In genomic region chr18:57831597-57832377, GRCh38 we compare ENCODE assay signal across 26 cellular contexts. TPM values are rescaled to one million over a fixed set of nuclear protein-coding genes. Genes with fewer than 3 reads are reported as not detected.
DNase-seq lines count a peak whose midpoint lies in the region; ATAC-seq and TF ChIP-seq lines count a peak whose summit lies in the region.
"Had no signal": no experiment of that assay in that cellular context is flagged by ENCODE, and none has a peak within 500 bp of the region (broad histone marks: within the 10 kb centered on the region; RNA-seq: fewer than 3 reads in every experiment).

No MANE protein-coding gene starts in this region.

- H3K36me3 ChIP-seq in CD8-positive, alpha-beta T cell (ENCODE audit: insufficient read depth, low read length) = no peaks in the 10 kb centered on the region
- H3K36me3 ChIP-seq: adrenal gland, left lung, stomach, tibial artery had no signal

- peak overlapping the region; percentile 46 for H3K4me3 Mint-ChIP-seq in CD8-positive, alpha-beta T cell
- H3K4me3 Mint-ChIP-seq in naive B cell = peak overlapping the region; percentile 57 to 86 (median 75)
- H3K4me3 Mint-ChIP-seq: brain had no signal

- CTCF ChIA-PET in CD8-positive, alpha-beta T cell (lab: Charles Lee) = no interaction called here

- POLR2A ChIA-PET in CD8-positive, alpha-beta T cell (lab: Charles Lee) = no interaction called here

- H3K9me3 Mint-ChIP-seq in CD8-positive, alpha-beta T cell = peaks cover 6% of the 10 kb centered on the region
- peaks cover 0 to 18% (median 9%) of the 10 kb centered on the region in 7 donors for H3K9me3 Mint-ChIP-seq in naive B cell

- H3K27me3 ChIP-seq in CD8-positive, alpha-beta T cell (ENCODE audit: insufficient read depth, low read length) = no peaks in the 10 kb centered on the region
- H3K27me3 ChIP-seq: adrenal gland, left lung, stomach, tibial artery had no signal

- no peak overlapping the region for H3K4me3 ChIP-seq in CD8-positive, alpha-beta T cell (ENCODE audit: low read depth, low read length)
- H3K4me3 ChIP-seq: adrenal gland, left lung, stomach, tibial artery had no signal

- peaks cover 27% of the 10 kb centered on the region for H3K4me1 Mint-ChIP-seq in CD8-positive, alpha-beta T cell (ENCODE audit: low read depth)
- H3K4me1 Mint-ChIP-seq in naive B cell = peaks cover 25 to 50% (median 33%) of the 10 kb centered on the region in 3 donors
- H3K4me1 Mint-ChIP-seq: brain had no signal

- no peaks in the 10 kb centered on the region for H3K9me3 ChIP-seq in CD8-positive, alpha-beta T cell (ENCODE audit: low read length)
- H3K9me3 ChIP-seq: adrenal gland, stomach, tibial artery had no signal

- peaks cover 5% of the 10 kb centered on the region for H3K4me1 ChIP-seq in CD8-positive, alpha-beta T cell (ENCODE audit: insufficient read depth, low read length)
- H3K4me1 ChIP-seq: tibial artery had no signal

- intact Hi-C loops in CD8-positive, alpha-beta T cell (cut with DNase I, micrococcal nuclease) = no loop called here

- H3K27me3 Mint-ChIP-seq in CD8-positive, alpha-beta T cell (ENCODE audit: low read depth) = peaks cover 7% of the 10 kb centered on the region
- H3K27me3 Mint-ChIP-seq in naive B cell = no peaks in the 10 kb centered on the region

- H3K36me3 Mint-ChIP-seq in CD8-positive, alpha-beta T cell = no peaks in the 10 kb centered on the region
- H3K36me3 Mint-ChIP-seq in naive B cell = peaks cover 0 to 19% of the 10 kb centered on the region in 2 donors
- H3K36me3 Mint-ChIP-seq: brain had no signal

- H3K27ac ChIP-seq in CD8-positive, alpha-beta T cell (ENCODE audit: low read depth, low read length) = no peak overlapping the region
- H3K27ac ChIP-seq: adrenal gland, left lung, stomach, tibial artery had no signal

- no peak for TF ChIP-seq CTCF in CD8-positive, alpha-beta T cell (IDR thresholded peaks at IDR 0.05)

- no peak for ATAC-seq in CD8-positive, alpha-beta T cell
- ATAC-seq in naive B cell (ENCODE audit: low read depth in 2 of 2) (peak; percentile 36 to 37), GM18505 (IDR thresholded peaks at IDR 0.05; ENCODE audit: unreplicated experiment) (no peak)
- ATAC-seq: left lung, Panc1 had no signal

- no peak for TF ChIP-seq POLR2A in GM18505 (IDR thresholded peaks at IDR 0.05; ENCODE audit: borderline replicate concordance, extremely low read depth, insufficient read depth, insufficient read length)

- DNase-seq in NOMO-1 treated with DMSO at 0.1 percent for 48 hours (lab: John Stamatoyannopoulos, UW; ENCODE audit: unreplicated experiment) (peak; percentile 6), NOMO-1 treated with dmso at 0.1 percent for 144 hours (lab: John Stamatoyannopoulos, UW; ENCODE audit: unreplicated experiment) (no peak), NAMALWA (ENCODE audit: low spot score) (peak; percentile 26), naive B cell (peak; percentile 11), SIG-M5 (lab: John Stamatoyannopoulos, UW) (no peak), DMS153 (lab: John Stamatoyannopoulos, UW) (no peak)
- no peak for DNase-seq in CD8-positive, alpha-beta T cell
- DNase-seq: 8988T; activated effector memory CD4-positive, alpha-beta T cell treated with anti-CD3 and anti-CD28 coated beads, Interleukin-2, amount 50 U/mL, for 16 hours; activated T-cell treated with anti-CD3 and anti-CD28 coated beads for 4 hours; adrenal gland; cerebellar nuclear complex; DMS79; Karpas-422; left lung; mesendoderm; NCI-H1092; NCI-H187; NCI-H2171; NCI-H510A; SHP77; stomach; tibial artery had no signal

- H3K27ac Mint-ChIP-seq in CD8-positive, alpha-beta T cell = no peak overlapping the region
- peak overlapping the region in 2 of 6 donors; percentile 28 to 92 for H3K27ac Mint-ChIP-seq in naive B cell

RNA-seq across cellular contexts. Expression of gene ATP8B1, which starts 28.7 kb away (rescaled TPM):
- not detected for total RNA-seq in CD8-positive, alpha-beta T cell
- 1 to 10 TPM in 1 of 6 donors, under 1 TPM in 4, not detected in 1; 0.04 to 1.1 (median 0.37) TPM for polyA plus RNA-seq in naive B cell (ENCODE audit: low read depth in 6 of 6)

Comparison
In these comparisons a context has a peak if more than half of its experiments do, and no peak if none do; other contexts are left out.
1. DNase-seq: peak in NOMO-1 treated with DMSO at 0.1 percent for 48 hours (single experiment), NAMALWA (single experiment) and naive B cell (single experiment); none in NOMO-1 treated with dmso at 0.1 percent for 144 hours (single experiment), CD8-positive, alpha-beta T cell (0 of 7), SIG-M5 (single experiment) and DMS153 (single experiment).
2. ATAC-seq: peak in naive B cell (2 of 2); none in CD8-positive, alpha-beta T cell (single experiment) and GM18505 (single experiment).